Comparison of ENCODE assay signal across 17 cellular contexts in genomic region chr21:31893841-31894240, GRCh38. TPM values are rescaled to one million over a fixed set of nuclear protein-coding genes. Genes with fewer than 3 reads are reported as not detected.
"Had no signal": no experiment of that assay in that cellular context is flagged by ENCODE, and none has a peak within 500 bp of the region (broad histone marks: within the 10 kb centered on the region; RNA-seq: fewer than 3 reads in every experiment).

No MANE protein-coding gene starts in this region.

- H3K36me3 ChIP-seq: ascending aorta, gastroesophageal sphincter, heart right ventricle, prostate gland, suprapubic skin, upper lobe of right lung had no signal

- H3K27ac ChIP-seq: ascending aorta, gastroesophageal sphincter, heart right ventricle, prostate gland, suprapubic skin, upper lobe of right lung had no signal

- H3K36me3 Mint-ChIP-seq: naive thymus-derived CD4-positive, alpha-beta T cell; T-cell had no signal

- ATAC-seq: activated naive CD8-positive, alpha-beta T cell treated with anti-CD3 and anti-CD28 coated beads, Interleukin-2, amount 50 U/mL, for 24 hours; gastroesophageal sphincter; heart right ventricle; left colon; naive thymus-derived CD4-positive, alpha-beta T cell; T-cell; upper lobe of right lung had no signal

- H3K27me3 ChIP-seq: ascending aorta, suprapubic skin, upper lobe of right lung had no signal

- H3K27ac Mint-ChIP-seq: activated naive CD4-positive, alpha-beta T cell treated with anti-CD3 and anti-CD28 coated beads for 36 hours; activated naive CD8-positive, alpha-beta T cell treated with anti-CD3 and anti-CD28 coated beads, Interleukin-2, amount 50 U/mL, for 24 hours; activated T-helper 2 cell treated with anti-CD3 and anti-CD28 coated beads, Interferon-gamma antibody, Interleukin-2, Interleukin-4, amounts not matched to agents 10 μg/mL and 5 μg/mL and 100 μg/mL, durations not matched to agents 14 hours and 24 hours and 36 hours; naive thymus-derived CD4-positive, alpha-beta T cell; stimulated activated naive CD8-positive, alpha-beta T cell treated with anti-CD3 and anti-CD28 coated beads, Interleukin-15, Interleukin-2, amounts not matched to agents 100 ng/mL and 50 ng/mL, for 24 hours; T-cell had no signal

- H3K4me3 ChIP-seq: ascending aorta, gastroesophageal sphincter, heart right ventricle, lung, prostate gland, suprapubic skin, upper lobe of right lung had no signal

- H3K4me1 ChIP-seq: ascending aorta, gastroesophageal sphincter, heart right ventricle, prostate gland, upper lobe of right lung had no signal

- H3K9me3 ChIP-seq: ascending aorta, gastroesophageal sphincter, heart right ventricle, prostate gland, suprapubic skin, upper lobe of right lung had no signal

- H3K9me3 Mint-ChIP-seq: activated naive CD4-positive, alpha-beta T cell treated with anti-CD3 and anti-CD28 coated beads for 36 hours; activated naive CD8-positive, alpha-beta T cell treated with anti-CD3 and anti-CD28 coated beads, Interleukin-2, amount 50 U/mL, for 24 hours; activated T-helper 2 cell treated with anti-CD3 and anti-CD28 coated beads, Interferon-gamma antibody, Interleukin-2, Interleukin-4, amounts not matched to agents 10 μg/mL and 5 μg/mL and 100 μg/mL, durations not matched to agents 14 hours and 24 hours and 36 hours; stimulated activated naive CD8-positive, alpha-beta T cell treated with anti-CD3 and anti-CD28 coated beads, Interleukin-15, Interleukin-2, amounts not matched to agents 100 ng/mL and 50 ng/mL, for 24 hours; T-cell had no signal

- H3K4me3 Mint-ChIP-seq: activated naive CD4-positive, alpha-beta T cell treated with anti-CD3 and anti-CD28 coated beads for 36 hours; activated naive CD8-positive, alpha-beta T cell treated with anti-CD3 and anti-CD28 coated beads, Interleukin-2, amount 50 U/mL, for 24 hours; naive thymus-derived CD4-positive, alpha-beta T cell; stimulated activated naive CD8-positive, alpha-beta T cell treated with anti-CD3 and anti-CD28 coated beads, Interleukin-15, Interleukin-2, amounts not matched to agents 100 ng/mL and 50 ng/mL, for 24 hours; T-cell had no signal

- DNase-seq: activated CD4-positive, CD25-positive, alpha-beta regulatory T cell treated with anti-CD3 and anti-CD28 coated beads, Interleukin-2, amount 50 U/mL, for 72 hours; activated naive CD4-positive, alpha-beta T cell treated with anti-CD3 and anti-CD28 coated beads for 36 hours; activated naive CD8-positive, alpha-beta T cell treated with anti-CD3 and anti-CD28 coated beads, Interleukin-2, amount 50 U/mL, for 24 hours; erythroblast; heart right ventricle; left colon; naive thymus-derived CD4-positive, alpha-beta T cell; T-cell; T-helper 9 cell; upper lobe of right lung had no signal

RNA-seq across cellular contexts. Expression of gene HUNK, which starts 21.0 kb away (rescaled TPM):
- polyA plus RNA-seq: naive thymus-derived CD4-positive, alpha-beta T cell had no signal
